In the genomic region with DNA sequence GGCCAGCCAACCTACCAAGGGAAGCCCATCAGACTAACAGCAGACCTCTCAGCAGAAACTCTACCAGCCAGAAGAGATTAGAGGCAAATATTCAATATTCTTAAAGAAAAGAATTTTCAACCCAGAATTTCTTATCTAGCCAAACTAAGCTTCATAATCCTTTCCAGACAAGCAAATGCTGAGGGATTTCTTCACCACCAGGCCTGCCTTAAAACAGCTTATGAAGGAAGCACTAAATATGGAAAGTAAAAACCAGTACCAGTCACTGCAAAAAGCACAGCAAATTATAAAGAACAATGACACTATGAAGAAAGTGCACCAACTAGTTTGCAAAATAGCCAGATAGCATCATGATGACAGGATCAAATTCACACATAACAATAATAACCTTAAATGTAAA, we compare ENCODE assay signal across 9 cellular contexts. TPM values are rescaled to one million over a fixed set of nuclear protein-coding genes. Genes with fewer than 3 reads are reported as not detected.
"Had no signal": no experiment of that assay in that cellular context is flagged by ENCODE, and none has a peak within 500 bp of the region (broad histone marks: within the 10 kb centered on the region; RNA-seq: fewer than 3 reads in every experiment).

No MANE protein-coding gene starts in this region.

- H3K4me3 ChIP-seq: GM23338 had no signal

- H3K27me3 Mint-ChIP-seq: IgD-negative memory B cell had no signal

- H3K4me2 ChIP-seq: GM23338 had no signal

- H3K4me3 Mint-ChIP-seq: GM23338, H9, HFFc6, IgD-negative memory B cell had no signal

- DNase-seq: H9, HFFc6 had no signal

- H3K4me1 Mint-ChIP-seq: H9 had no signal

- H3K27ac ChIP-seq: HL-60 had no signal

- H2AFZ ChIP-seq: GM23338 had no signal

- H3K27ac Mint-ChIP-seq: GM23338, HFFc6, IgD-negative memory B cell had no signal

- ATAC-seq: GM23338, HCT116, HepG2 had no signal

RNA-seq across cellular contexts. Expression of a gene that starts 30.6 kb away (rescaled TPM):
- total RNA-seq: GM23338, H1, H9, HepG2, HFFc6, HT1080 had no signal
- polyA plus RNA-seq: GM23338, H1, HepG2, IgD-negative memory B cell had no signal

RNA-seq across cellular contexts. Expression of a gene that starts 39.5 kb away (rescaled TPM):
- total RNA-seq: H1, H9 had no signal
- polyA plus RNA-seq: GM23338 had no signal
